ENCODE assay signal across 35 cellular contexts in genomic region chr13:22325761-22326160, GRCh38.
"Had no signal": no experiment of that assay in that cellular context is flagged by ENCODE, and none has a peak within 500 bp of the region (broad histone marks: within the 10 kb centered on the region; RNA-seq: fewer than 3 reads in every experiment).

No MANE protein-coding gene starts in this region.

- H3K4me2 ChIP-seq: hepatocyte, smooth muscle cell had no signal

- H3K27ac ChIP-seq: adrenal gland, body of pancreas, epithelial cell of prostate, esophagus squamous epithelium, hepatocyte, parathyroid adenoma, psoas muscle, right atrium auricular region, thyroid gland, upper lobe of left lung had no signal

- ATAC-seq: body of pancreas; left ventricle myocardium superior; naive thymus-derived CD8-positive, alpha-beta T cell; psoas muscle; stimulated activated memory B cell treated with anti-CD40 and anti-IgM and Interleukin-4, amounts not matched to agents 10 μg/mL and 1 μg/mL and 100 μg/mL, for 72 hours; stimulated activated naive CD8-positive, alpha-beta T cell treated with anti-CD3 and anti-CD28 coated beads, Interleukin-15, amount 100 ng/mL, for 72 hours had no signal

- H3K36me3 Mint-ChIP-seq: naive thymus-derived CD8-positive, alpha-beta T cell; stimulated activated memory B cell treated with anti-CD40 and anti-IgM and Interleukin-4, amounts not matched to agents 10 μg/mL and 1 μg/mL and 100 μg/mL, for 72 hours had no signal

- FAIRE-seq: islet of Langerhans had no signal

- DNase-seq: activated CD4-positive, alpha-beta T cell treated with anti-CD3 and anti-CD28 coated beads for 4 hours; activated CD4-positive, alpha-beta T cell treated with anti-CD3 and anti-CD28 coated beads, Interleukin-2, amount 50 U/mL, for 48 hours; activated CD8-positive, alpha-beta memory T cell treated with anti-CD3 and anti-CD28 coated beads for 24 hours; activated effector memory CD4-positive, alpha-beta T cell treated with anti-CD3 and anti-CD28 coated beads, Interleukin-2, amount 50 U/mL, for 16 hours; activated naive CD4-positive, alpha-beta T cell treated with anti-CD3 and anti-CD28 coated beads for 36 hours; activated naive CD8-positive, alpha-beta T cell treated with anti-CD3 and anti-CD28 coated beads for 36 hours; activated T-cell treated with anti-CD3 and anti-CD28 coated beads, Interleukin-2, amount 50 U/mL, for 1 hour; adrenal gland; aorta; body of pancreas; dermis blood vessel endothelial cell; effector CD4-positive, alpha-beta T cell; esophagus squamous epithelium; foreskin melanocyte; left ventricle myocardium superior; naive thymus-derived CD8-positive, alpha-beta T cell; occipital lobe; psoas muscle; stimulated activated CD4-positive, alpha-beta T cell treated with anti-CD3 and anti-CD28 coated beads, Interleukin-1b, Interleukin-23, amount 100 ng/mL, for 48 hours; stimulated activated CD4-positive, alpha-beta T cell treated with anti-CD3 and anti-CD28 coated beads, Interleukin-4, amount 100 ng/mL, for 4 hours; stimulated activated CD8-positive, alpha-beta memory T cell treated with anti-CD3 and anti-CD28 coated beads, Interleukin-4, amount 100 ng/mL, for 48 hours; stimulated activated naive CD8-positive, alpha-beta T cell treated with anti-CD3 and anti-CD28 coated beads, Interleukin-15, amount 100 ng/mL, for 72 hours; substantia nigra; T-helper 1 cell; thyroid gland; upper lobe of left lung had no signal

- H3K27ac Mint-ChIP-seq: activated naive CD4-positive, alpha-beta T cell treated with anti-CD3 and anti-CD28 coated beads for 36 hours; activated naive CD8-positive, alpha-beta T cell treated with anti-CD3 and anti-CD28 coated beads for 36 hours; activated T-helper 1 cell treated with anti-CD3 and anti-CD28 coated beads, Interleukin-12 subunit alpha, Interleukin-12 subunit beta, Interleukin-2, Interleukin-4 antibody, amounts not matched to agents 30 ng/mL and 10 ng/mL and 1 ng/mL, durations not matched to agents 14 hours and 24 hours and 36 hours; naive thymus-derived CD8-positive, alpha-beta T cell; stimulated activated memory B cell treated with anti-CD40 and anti-IgM and Interleukin-4, amounts not matched to agents 10 μg/mL and 1 μg/mL and 100 μg/mL, for 72 hours; stimulated activated naive CD8-positive, alpha-beta T cell treated with anti-CD3 and anti-CD28 coated beads, Interleukin-15, amount 100 ng/mL, for 72 hours had no signal

- H2AFZ ChIP-seq: hepatocyte, parathyroid adenoma had no signal

- H3K9me3 ChIP-seq: adrenal gland, body of pancreas, esophagus squamous epithelium, psoas muscle, right atrium auricular region, thyroid gland, upper lobe of left lung had no signal

- H3K36me3 ChIP-seq: adrenal gland, esophagus squamous epithelium, right atrium auricular region, thyroid gland, upper lobe of left lung had no signal

- H3K4me1 Mint-ChIP-seq: activated naive CD8-positive, alpha-beta T cell treated with anti-CD3 and anti-CD28 coated beads for 36 hours; naive thymus-derived CD8-positive, alpha-beta T cell; neural crest cell; stimulated activated memory B cell treated with anti-CD40 and anti-IgM and Interleukin-4, amounts not matched to agents 10 μg/mL and 1 μg/mL and 100 μg/mL, for 72 hours; stimulated activated naive CD8-positive, alpha-beta T cell treated with anti-CD3 and anti-CD28 coated beads, Interleukin-15, amount 100 ng/mL, for 72 hours had no signal

- H3K27me3 Mint-ChIP-seq: activated naive CD8-positive, alpha-beta T cell treated with anti-CD3 and anti-CD28 coated beads for 36 hours; stimulated activated memory B cell treated with anti-CD40 and anti-IgM and Interleukin-4, amounts not matched to agents 10 μg/mL and 1 μg/mL and 100 μg/mL, for 72 hours; stimulated activated naive CD8-positive, alpha-beta T cell treated with anti-CD3 and anti-CD28 coated beads, Interleukin-15, amount 100 ng/mL, for 72 hours had no signal

- H3K9ac ChIP-seq: parathyroid adenoma had no signal

- H3K27me3 ChIP-seq: adrenal gland, body of pancreas, esophagus squamous epithelium, hepatocyte, right atrium auricular region, thyroid gland, upper lobe of left lung had no signal

- H3K79me2 ChIP-seq: hepatocyte, parathyroid adenoma had no signal

- H3K9me3 Mint-ChIP-seq: activated naive CD4-positive, alpha-beta T cell treated with anti-CD3 and anti-CD28 coated beads for 36 hours; activated naive CD8-positive, alpha-beta T cell treated with anti-CD3 and anti-CD28 coated beads for 36 hours; activated T-helper 1 cell treated with anti-CD3 and anti-CD28 coated beads, Interleukin-12 subunit alpha, Interleukin-12 subunit beta, Interleukin-2, Interleukin-4 antibody, amounts not matched to agents 30 ng/mL and 10 ng/mL and 1 ng/mL, durations not matched to agents 14 hours and 24 hours and 36 hours; neural crest cell; stimulated activated memory B cell treated with anti-CD40 and anti-IgM and Interleukin-4, amounts not matched to agents 10 μg/mL and 1 μg/mL and 100 μg/mL, for 72 hours; stimulated activated naive CD8-positive, alpha-beta T cell treated with anti-CD3 and anti-CD28 coated beads, Interleukin-15, amount 100 ng/mL, for 72 hours had no signal

- H3K4me1 ChIP-seq: adrenal gland, body of pancreas, esophagus squamous epithelium, parathyroid adenoma, psoas muscle, right atrium auricular region, thyroid gland, upper lobe of left lung had no signal

- H3K4me3 Mint-ChIP-seq: activated naive CD4-positive, alpha-beta T cell treated with anti-CD3 and anti-CD28 coated beads for 36 hours; activated naive CD8-positive, alpha-beta T cell treated with anti-CD3 and anti-CD28 coated beads for 36 hours; activated T-helper 1 cell treated with anti-CD3 and anti-CD28 coated beads, Interleukin-12 subunit alpha, Interleukin-12 subunit beta, Interleukin-2, Interleukin-4 antibody, amounts not matched to agents 30 ng/mL and 10 ng/mL and 1 ng/mL, durations not matched to agents 14 hours and 24 hours and 36 hours; naive thymus-derived CD8-positive, alpha-beta T cell; neural crest cell; stimulated activated memory B cell treated with anti-CD40 and anti-IgM and Interleukin-4, amounts not matched to agents 10 μg/mL and 1 μg/mL and 100 μg/mL, for 72 hours; stimulated activated naive CD8-positive, alpha-beta T cell treated with anti-CD3 and anti-CD28 coated beads, Interleukin-15, amount 100 ng/mL, for 72 hours had no signal

- H3K4me3 ChIP-seq: adrenal gland, body of pancreas, esophagus squamous epithelium, hepatocyte, psoas muscle, right atrium auricular region, smooth muscle cell, thyroid gland, upper lobe of left lung had no signal
